In genomic region chr20:4689224-4689623, GRCh38 we compare ENCODE assay signal across 2 cellular contexts.
A peak's percentile ranks its signal among the peaks of the same experiment; 100 is the strongest.
TF ChIP-seq lines count a peak whose summit lies in the region.

No MANE protein-coding gene starts in this region.

TF ChIP-seq in IMR-90, 13 proteins besides CTCF, POLR2A, EP300 and RAD21:
- TF ChIP-seq FOS (IDR thresholded peaks at IDR 0.05; ENCODE audit: low read depth, low read length) (no peak), CEBPB (IDR thresholded peaks at IDR 0.05; ENCODE audit: low read depth, low read length) (peak; percentile 65)

TF ChIP-seq in K562, 482 proteins besides CTCF, POLR2A, EP300 and RAD21 (continues in another document):
- TF ChIP-seq TRIM24 (IDR thresholded peaks at IDR 0.05) (peak in 1 of 2 experiments; percentile 33; a peak in 2 of 4 replicates), NUFIP1 (IDR thresholded peaks at IDR 0.05; ENCODE audit: partially characterized antibody) (no peak), PREB (CRISPR knock-in tag; IDR thresholded peaks at IDR 0.05) (no peak), ATF3 (IDR thresholded peaks at IDR 0.05) (peak; percentile 97), ATF3 (CRISPR knock-in tag; conservative IDR thresholded peaks at IDR 0.05) (no peak), CHD7 (IDR thresholded peaks at IDR 0.05; ENCODE audit: low read depth, low read length) (no peak), SMAD2 (IDR thresholded peaks at IDR 0.05; ENCODE audit: low read depth, low read length) (no peak), TAF1 (IDR thresholded peaks at IDR 0.05; ENCODE audit: control insufficient read depth, extremely low read depth, insufficient read depth, low read length, severe bottlenecking) (no peak), HNRNPLL (IDR thresholded peaks at IDR 0.05; ENCODE audit: low read depth, low read length, poor library complexity, severe bottlenecking) (no peak), ZNF263 (CRISPR knock-in tag; IDR thresholded peaks at IDR 0.05; ENCODE audit: borderline replicate concordance) (no peak), CEBPB (tag; IDR thresholded peaks at IDR 0.05) (peak; percentile 68), RHOXF2B (CRISPR knock-in tag; conservative IDR thresholded peaks at IDR 0.05) (no peak), ZNF41 (CRISPR knock-in tag; conservative IDR thresholded peaks at IDR 0.05) (no peak), ZBTB40 (IDR thresholded peaks at IDR 0.05) (no peak), ZBTB40 (CRISPR knock-in tag; IDR thresholded peaks at IDR 0.05) (no peak), NFATC3 (IDR thresholded peaks at IDR 0.05) (no peak), PRMT5 (CRISPR knock-in tag; IDR thresholded peaks at IDR 0.05) (no peak), MCM3 (IDR thresholded peaks at IDR 0.05) (no peak), CEBPG (CRISPR knock-in tag; IDR thresholded peaks at IDR 0.05) (peak; percentile 94), CEBPG (tag; conservative IDR thresholded peaks at IDR 0.05 in 1 of 2, IDR thresholded peaks at IDR 0.05 in 1 of 2) (peak; percentile 91), RBBP5 (IDR thresholded peaks at IDR 0.05; ENCODE audit: borderline replicate concordance, insufficient read depth, low read length, poor library complexity, severe bottlenecking) (no peak), ARID2 (IDR thresholded peaks at IDR 0.05) (no peak), ZNF655 (CRISPR knock-in tag; IDR thresholded peaks at IDR 0.05) (no peak), TEAD4 (IDR thresholded peaks at IDR 0.05; ENCODE audit: low read length) (no peak), TEAD4 (CRISPR knock-in tag; IDR thresholded peaks at IDR 0.05; ENCODE audit: borderline replicate concordance) (no peak), ZNF717 (CRISPR knock-in tag; IDR thresholded peaks at IDR 0.05) (no peak), EHMT2 (IDR thresholded peaks at IDR 0.05) (no peak), BCLAF1 (IDR thresholded peaks at IDR 0.05; ENCODE audit: borderline replicate concordance in 1 of 2, control insufficient read depth in 1 of 2, low read depth in 2 of 2, low read length in 1 of 2) (no peak)
